Comparison of ENCODE assay signal across 17 cellular contexts in the genomic region with DNA sequence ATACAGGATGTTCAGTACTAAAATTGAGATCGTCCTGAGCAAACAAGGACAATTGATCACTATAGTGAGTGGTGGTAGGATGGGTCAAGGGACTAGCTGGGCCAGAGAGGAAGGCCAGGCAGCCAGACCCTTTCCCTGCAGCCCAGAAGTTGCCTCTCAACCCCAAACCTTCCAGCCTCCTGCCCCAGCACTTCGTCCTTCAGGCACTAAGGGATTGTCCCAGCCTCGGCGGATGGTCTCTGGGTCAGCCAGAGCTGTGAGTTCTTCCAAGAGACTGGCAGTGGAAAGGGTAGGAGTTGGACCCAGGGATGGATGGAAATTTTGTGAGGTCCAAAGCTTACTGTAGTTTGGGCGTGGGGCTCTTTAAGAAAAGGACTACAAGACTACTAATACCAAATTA. TPM values are rescaled to one million over a fixed set of nuclear protein-coding genes. Genes with fewer than 3 reads are reported as not detected.
DNase-seq lines count a peak whose midpoint lies in the region; ATAC-seq and TF ChIP-seq lines count a peak whose summit lies in the region.
"Had no signal": no experiment of that assay in that cellular context is flagged by ENCODE, and none has a peak within 500 bp of the region (broad histone marks: within the 10 kb centered on the region; RNA-seq: fewer than 3 reads in every experiment).

No MANE protein-coding gene starts in this region.

- CTCF ChIA-PET in CD8-positive, alpha-beta T cell (lab: Charles Lee): interaction anchor here (1.4 kb wide), 1 partner anchor 74 kb away, joined by 5 read pairs; no protein-coding TSS in a partner anchor

- TF ChIP-seq CTCF in CD8-positive, alpha-beta T cell (IDR thresholded peaks at IDR 0.05): no peak
- TF ChIP-seq CTCF in neural crest cell (conservative IDR thresholded peaks at IDR 0.05): no peak

- peaks cover 61% of the 10 kb centered on the region for H3K27me3 Mint-ChIP-seq in CD8-positive, alpha-beta T cell (ENCODE audit: low read depth)
- peaks cover 60 to 90% of the 10 kb centered on the region in 2 donors for H3K27me3 Mint-ChIP-seq in effector memory CD8-positive, alpha-beta T cell
- H3K27me3 Mint-ChIP-seq in neural crest cell (ENCODE audit: low read depth): peaks cover 85% of the 10 kb centered on the region

- peaks cover 17% of the 10 kb centered on the region for H3K27me3 ChIP-seq in CD8-positive, alpha-beta T cell (ENCODE audit: insufficient read depth, low read length)

- no peaks in the 10 kb centered on the region for H3K36me3 ChIP-seq in CD8-positive, alpha-beta T cell (ENCODE audit: insufficient read depth, low read length)

- POLR2A ChIA-PET in CD8-positive, alpha-beta T cell (lab: Charles Lee): no interaction called here

- intact Hi-C loops in CD8-positive, alpha-beta T cell (cut with DNase I, micrococcal nuclease): loop anchor here in 1 of 2 experiments (10.0 kb wide), 1 partner anchor 262 kb away; no protein-coding TSS in a partner anchor

- peak; percentile 13 for DNase-seq in activated CD4-positive, CD25-positive, alpha-beta regulatory T cell treated with anti-CD3 and anti-CD28 coated beads, Interleukin-2, amount 50 U/mL, for 72 hours
- DNase-seq in activated CD4-positive, CD25-positive, alpha-beta regulatory T cell (lab: John Stamatoyannopoulos, UW): no peak
- DNase-seq in CD8-positive, alpha-beta T cell: no peak
- DNase-seq in effector memory CD8-positive, alpha-beta T cell: no peak
- DNase-seq in neural crest cell (ENCODE audit: low read depth, low spot score): no peak
- no peak for DNase-seq in SIG-M5 (lab: John Stamatoyannopoulos, UW)
- DNase-seq in OCI-M2 (lab: John Stamatoyannopoulos, UW; ENCODE audit: unreplicated experiment): no peak
- DNase-seq: activated gamma-delta T cell; DND-41; HCEC 1CT; stimulated activated naive CD8-positive, alpha-beta T cell treated with anti-CD3 and anti-CD28 coated beads, Interleukin-15, amount 100 ng/mL, for 72 hours had no signal

- H3K27ac ChIP-seq in CD8-positive, alpha-beta T cell (ENCODE audit: low read depth, low read length): no peak overlapping the region
- H3K27ac ChIP-seq: KMS-11, SK-N-MC had no signal

- H3K4me1 ChIP-seq in CD8-positive, alpha-beta T cell (ENCODE audit: insufficient read depth, low read length): peaks cover 11% of the 10 kb centered on the region

- H3K9me3 ChIP-seq in CD8-positive, alpha-beta T cell (ENCODE audit: low read length): no peaks in the 10 kb centered on the region

- no peak for ATAC-seq in CD8-positive, alpha-beta T cell
- no peak for ATAC-seq in effector memory CD8-positive, alpha-beta T cell (replicated peaks)
- no peak for ATAC-seq in HG02885 (IDR thresholded peaks at IDR 0.05; ENCODE audit: poor library complexity, unreplicated experiment)

- H3K4me3 ChIP-seq in CD8-positive, alpha-beta T cell (ENCODE audit: low read depth, low read length): no peak overlapping the region

- H3K9me3 Mint-ChIP-seq in CD8-positive, alpha-beta T cell: no peaks in the 10 kb centered on the region
- no peaks in the 10 kb centered on the region for H3K9me3 Mint-ChIP-seq in effector memory CD8-positive, alpha-beta T cell
- H3K9me3 Mint-ChIP-seq in neural crest cell: no peaks in the 10 kb centered on the region
- H3K9me3 Mint-ChIP-seq: stimulated activated naive CD8-positive, alpha-beta T cell treated with anti-CD3 and anti-CD28 coated beads, Interleukin-15, amount 100 ng/mL, for 72 hours had no signal

- no peak overlapping the region for H3K27ac Mint-ChIP-seq in CD8-positive, alpha-beta T cell
- no peak overlapping the region for H3K27ac Mint-ChIP-seq in effector memory CD8-positive, alpha-beta T cell
- H3K27ac Mint-ChIP-seq in neural crest cell (ENCODE audit: unreplicated experiment): no peak overlapping the region
- H3K27ac Mint-ChIP-seq: stimulated activated naive CD8-positive, alpha-beta T cell treated with anti-CD3 and anti-CD28 coated beads, Interleukin-15, amount 100 ng/mL, for 72 hours had no signal

- peak overlapping the region; percentile 51 for H3K4me3 Mint-ChIP-seq in CD8-positive, alpha-beta T cell
- H3K4me3 Mint-ChIP-seq in effector memory CD8-positive, alpha-beta T cell: peak overlapping the region; percentile 27 to 65
- H3K4me3 Mint-ChIP-seq in neural crest cell: peak overlapping the region; percentile 35

- no peaks in the 10 kb centered on the region for H3K36me3 Mint-ChIP-seq in CD8-positive, alpha-beta T cell
- no peaks in the 10 kb centered on the region for H3K36me3 Mint-ChIP-seq in effector memory CD8-positive, alpha-beta T cell (ENCODE audit: insufficient read depth)
- no peaks in the 10 kb centered on the region for H3K36me3 Mint-ChIP-seq in neural crest cell (ENCODE audit: low read depth)

- H3K4me1 Mint-ChIP-seq in CD8-positive, alpha-beta T cell (ENCODE audit: low read depth): peaks cover 15% of the 10 kb centered on the region
- peaks cover 10% of the 10 kb centered on the region in 2 donors for H3K4me1 Mint-ChIP-seq in effector memory CD8-positive, alpha-beta T cell (ENCODE audit: low read depth in 2 of 2)
- peaks cover 20% of the 10 kb centered on the region for H3K4me1 Mint-ChIP-seq in neural crest cell

RNA-seq across cellular contexts. Expression of a gene that starts 3.6 kb away (rescaled TPM):
- total RNA-seq in CD8-positive, alpha-beta T cell: not detected
- total RNA-seq in neural crest cell: 1.5 and 1.8 TPM in 2 replicates
- total RNA-seq: aorta, OCI-LY7, urinary bladder had no signal
